Comparison of ENCODE assay signal across 16 cellular contexts in genomic region chr14:24123465-24124417, GRCh38. TPM values are rescaled to one million over a fixed set of nuclear protein-coding genes. Genes with fewer than 3 reads are reported as not detected.
A peak's percentile ranks its signal among the peaks of the same experiment; 100 is the strongest.
DNase-seq lines count a peak whose midpoint lies in the region; ATAC-seq, FAIRE-seq and TF ChIP-seq lines count a peak whose summit lies in the region.
"Had no signal": no experiment of that assay in that cellular context is flagged by ENCODE, and none has a peak within 500 bp of the region (broad histone marks: within the 10 kb centered on the region; RNA-seq: fewer than 3 reads in every experiment).

No MANE protein-coding gene starts in this region.

- H3K4me3 Mint-ChIP-seq in CD4-positive, alpha-beta memory T cell, result no peak overlapping the region

- TF ChIP-seq POLR2A in erythroblast (IDR thresholded peaks at IDR 0.05; ENCODE audit: low read length), result peak; percentile 74

- POLR2A ChIA-PET in CD4-positive, alpha-beta memory T cell (lab: Charles Lee; ENCODE audit: partially characterized antibody), result interaction anchor here (1.3 to 1.6 kb wide), 3 partner anchors 9 to 12 kb away, joined by 4 to 5 read pairs (median 4); partner anchors contain the start of gene PSME1

- intact Hi-C loops in CD4-positive, alpha-beta memory T cell (cut with micrococcal nuclease), result no loop called here
- intact Hi-C loops in ascending aorta (cut with DNase I) (no loop called here), kidney (cut with DNase I) (no loop called here)

- TF ChIP-seq CTCF in ascending aorta (IDR thresholded peaks at IDR 0.05) (no peak), kidney (IDR thresholded peaks at IDR 0.05; ENCODE audit: borderline replicate concordance, extremely low read depth, insufficient read depth) (no peak)

- no peak overlapping the region for H3K9ac ChIP-seq in kidney (ENCODE audit: low read length in 2 of 2)

- no peaks in the 10 kb centered on the region for H3K9me3 Mint-ChIP-seq in CD4-positive, alpha-beta memory T cell

- no peaks in the 10 kb centered on the region for H3K27me3 Mint-ChIP-seq in CD4-positive, alpha-beta memory T cell

- peak overlapping the region in 5 of 7 donors; percentile 9 to 61 (median 51) for H3K27ac Mint-ChIP-seq in CD4-positive, alpha-beta memory T cell

- peaks cover 2 to 6% (median 4%) of the 10 kb centered on the region in 4 donors for H3K4me1 Mint-ChIP-seq in CD4-positive, alpha-beta memory T cell

- no peak overlapping the region for H3K27ac ChIP-seq in CD4-positive, alpha-beta memory T cell (ENCODE audit: low read depth, low read length)
- no peak overlapping the region for H3K27ac ChIP-seq in ascending aorta
- H3K27ac ChIP-seq in kidney (ENCODE audit: low read depth in 2 of 2, low read length in 2 of 2), result no peak overlapping the region
- H3K27ac ChIP-seq: lower lobe of right lung, psoas muscle, suprapubic skin had no signal

- no peak for FAIRE-seq in kidney (lab: Jason Lieb, UNC)

- ATAC-seq in GM19035 (IDR thresholded peaks at IDR 0.05; ENCODE audit: unreplicated experiment) (peak; percentile 61), HG03108 (IDR thresholded peaks at IDR 0.05; ENCODE audit: unreplicated experiment) (peak; percentile 61)

- peaks cover 47% of the 10 kb centered on the region for H3K36me3 ChIP-seq in CD4-positive, alpha-beta memory T cell (ENCODE audit: insufficient read depth, low read length)
- H3K36me3 ChIP-seq in ascending aorta, result peaks cover 54 to 56% of the 10 kb centered on the region in 2 donors
- peaks cover 36 to 43% of the 10 kb centered on the region in 2 donors for H3K36me3 ChIP-seq in kidney (ENCODE audit: control insufficient read depth in 1 of 2, insufficient read depth in 2 of 2, low read length in 2 of 2)

- H3K27me3 ChIP-seq in CD4-positive, alpha-beta memory T cell (ENCODE audit: insufficient read depth, low read length), result no peaks in the 10 kb centered on the region
- no peaks in the 10 kb centered on the region for H3K27me3 ChIP-seq in ascending aorta
- H3K27me3 ChIP-seq: suprapubic skin had no signal

- no peaks in the 10 kb centered on the region for H3K4me1 ChIP-seq in CD4-positive, alpha-beta memory T cell (ENCODE audit: insufficient read depth, low read length)
- H3K4me1 ChIP-seq in ascending aorta (no peaks in the 10 kb centered on the region), kidney (ENCODE audit: control insufficient read depth in 1 of 2, insufficient read depth in 1 of 2, low read depth in 1 of 2, low read length in 2 of 2) (no peaks in the 10 kb centered on the region)
- H3K4me1 ChIP-seq: lower lobe of right lung, psoas muscle, suprapubic skin had no signal

- CTCF ChIA-PET in CD4-positive, alpha-beta memory T cell (lab: Charles Lee; ENCODE audit: partially characterized antibody), result interaction anchor here (1.3 to 3.7 kb wide), 3 partner anchors 13 to 184 kb away, joined by 4 to 14 read pairs (median 6); partner anchors contain the start of genes CIDEB and PSME1

- DNase-seq in CD4-positive, alpha-beta memory T cell, result no peak
- DNase-seq in erythroblast (lab: John Stamatoyannopoulos, UW) (peak; percentile 89 to 96), DMS153 treated with DMSO at 0.1 percent for 48 hours (lab: John Stamatoyannopoulos, UW; ENCODE audit: unreplicated experiment) (no peak), activated gamma-delta T cell treated with Interleukin-2 at 50 U/mL for 16 hours (no peak), ascending aorta (ENCODE audit: low spot score in 2 of 2) (no peak), kidney (no peak)
- DNase-seq: activated CD4-positive, alpha-beta T cell treated with anti-CD3 and anti-CD28 coated beads for 1 hour; C1 segment of cervical spinal cord; glutamatergic neuron; lower lobe of right lung; NCI-H446 treated with DMSO at 0.1 percent for 48 hours; psoas muscle; stimulated activated CD4-positive, alpha-beta T cell treated with anti-CD3 and anti-CD28 coated beads, Interleukin-4, amount 100 ng/mL, for 4 hours had no signal

- H3K36me3 Mint-ChIP-seq in CD4-positive, alpha-beta memory T cell, result peaks cover 43 to 44% of the 10 kb centered on the region in 2 donors

- no peaks in the 10 kb centered on the region for H3K9me3 ChIP-seq in CD4-positive, alpha-beta memory T cell (ENCODE audit: control insufficient read depth in 1 of 2, low read length in 2 of 2)
- no peaks in the 10 kb centered on the region for H3K9me3 ChIP-seq in ascending aorta
- no peaks in the 10 kb centered on the region for H3K9me3 ChIP-seq in kidney (ENCODE audit: control insufficient read depth in 1 of 2, low read length in 2 of 2)
- H3K9me3 ChIP-seq: lower lobe of right lung, psoas muscle, suprapubic skin had no signal

- H3K4me3 ChIP-seq in CD4-positive, alpha-beta memory T cell (ENCODE audit: low read length in 2 of 2), result no peak overlapping the region
- H3K4me3 ChIP-seq in ascending aorta (no peak overlapping the region), kidney (ENCODE audit: low read length in 2 of 2) (no peak overlapping the region)
- H3K4me3 ChIP-seq: lower lobe of right lung, psoas muscle, suprapubic skin had no signal

RNA-seq across cellular contexts. Expression of gene FITM1, which starts 6.7 kb away (rescaled TPM):
- 1 to 10 TPM; 3.2 to 4.2 TPM for total RNA-seq in CD4-positive, alpha-beta memory T cell
- polyA plus RNA-seq in CD4-positive, alpha-beta memory T cell, result under 1 TPM; 0.69 to 0.81 TPM
- not detected for total RNA-seq in ascending aorta
- 1.3 TPM for total RNA-seq in kidney
- 1.2 TPM for polyA plus RNA-seq in kidney (ENCODE audit: insufficient read depth, low read depth, low replicate concordance)

RNA-seq across cellular contexts. Expression of gene NRL, which starts 9.0 kb away (rescaled TPM):
- 1 to 10 TPM; 2.9 to 4.5 TPM for total RNA-seq in CD4-positive, alpha-beta memory T cell
- polyA plus RNA-seq in CD4-positive, alpha-beta memory T cell, result 1 to 10 TPM; 1.4 to 1.6 TPM
- total RNA-seq in ascending aorta (not detected), kidney (4.9 TPM)
- polyA plus RNA-seq in kidney (ENCODE audit: insufficient read depth, low read depth, low replicate concordance), result 5.5 TPM

RNA-seq across cellular contexts. Expression of gene DCAF11, which starts 9.2 kb away (rescaled TPM):
- total RNA-seq in CD4-positive, alpha-beta memory T cell, result 10 to 100 TPM; 71.5 to 75.8 TPM
- 10 to 100 TPM; 75.1 to 93.4 TPM for polyA plus RNA-seq in CD4-positive, alpha-beta memory T cell
- 52.3 TPM for total RNA-seq in ascending aorta
- total RNA-seq in kidney, result 81.1 TPM
- polyA plus RNA-seq in kidney (ENCODE audit: insufficient read depth, low read depth, low replicate concordance), result 69.4 TPM

RNA-seq across cellular contexts. Expression of gene PSME1, which starts 12.3 kb away (rescaled TPM):
- 100 to 1,000 TPM; 257 to 273 TPM for total RNA-seq in CD4-positive, alpha-beta memory T cell
- 1,000 to 10,000 TPM in 1 of 2 donors, 100 to 1,000 TPM in 1; 976 to 1,008 TPM for polyA plus RNA-seq in CD4-positive, alpha-beta memory T cell
- total RNA-seq in ascending aorta (55.5 TPM), kidney (244 TPM)
- 333 TPM for polyA plus RNA-seq in kidney (ENCODE audit: insufficient read depth, low read depth, low replicate concordance)

RNA-seq across cellular contexts. Expression of gene EMC9, which starts 17.6 kb away (rescaled TPM):
- 10 to 100 TPM; 33.0 to 33.9 TPM for total RNA-seq in CD4-positive, alpha-beta memory T cell
- polyA plus RNA-seq in CD4-positive, alpha-beta memory T cell, result 10 to 100 TPM; 11.4 to 13.6 TPM
- total RNA-seq in ascending aorta (3.4 TPM), kidney (22.1 TPM)
- polyA plus RNA-seq in kidney (ENCODE audit: insufficient read depth, low read depth, low replicate concordance), result 62.5 TPM

Comparison
In these comparisons a context has a peak if more than half of its experiments do, and no peak if none do; other contexts are left out.
1. DNase-seq: peak in erythroblast (2 of 2); none in CD4-positive, alpha-beta memory T cell (0 of 5), DMS153 treated with DMSO at 0.1 percent for 48 hours (single experiment), activated gamma-delta T cell treated with Interleukin-2 at 50 U/mL for 16 hours (single experiment), ascending aorta (0 of 2) and kidney (single experiment).